ENCODE assay signal across 1 cellular context in the genomic region with DNA sequence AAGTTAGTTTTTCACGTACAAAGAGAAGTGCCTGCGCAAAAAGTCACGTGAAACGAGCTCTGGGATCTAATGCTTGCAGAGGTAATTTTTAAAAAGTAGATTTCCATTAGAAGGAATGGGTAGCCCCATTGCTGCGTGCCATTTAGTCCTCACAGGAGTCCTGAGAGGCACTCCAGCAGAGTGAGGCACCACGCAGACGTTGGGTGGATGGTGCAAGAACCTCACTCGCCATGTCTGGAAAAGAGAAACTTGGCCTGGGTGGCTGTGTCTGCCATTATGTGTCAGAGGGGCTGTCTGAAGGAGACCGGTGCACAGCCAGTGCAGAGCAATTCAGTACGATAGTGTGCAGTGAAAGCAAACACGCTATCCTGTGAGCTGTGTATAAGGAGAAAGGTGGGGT.
TF ChIP-seq lines count a peak whose summit lies in the region.

No MANE protein-coding gene starts in this region.

TF ChIP-seq in endothelial cell of umbilical vein, 7 proteins besides CTCF, POLR2A, EP300 and RAD21 (continued from another document):
- TF ChIP-seq FOS (IDR thresholded peaks at IDR 0.05; ENCODE audit: borderline replicate concordance, insufficient read depth, low read length) (no peak), MYC (IDR thresholded peaks at IDR 0.05; ENCODE audit: low read depth, low read length) (no peak), POLR2AphosphoS5 (IDR thresholded peaks at IDR 0.05; ENCODE audit: insufficient read depth, low read depth, low read length) (no peak), EZH2 (IDR thresholded peaks at IDR 0.05; ENCODE audit: borderline replicate concordance, low read depth, low read length, severe bottlenecking) (no peak), GATA2 (IDR thresholded peaks at IDR 0.05; ENCODE audit: insufficient read depth, insufficient read length, low read depth, low read length) (no peak)
